ENCODE assay signal across 8 cellular contexts in genomic region chr2:10030798-10031197, GRCh38. TPM values are rescaled to one million over a fixed set of nuclear protein-coding genes. Genes with fewer than 3 reads are reported as not detected.
DNase-seq lines count a peak whose midpoint lies in the region; ATAC-seq and TF ChIP-seq lines count a peak whose summit lies in the region.
"Not testable (repeated sequence)": the region's sequence is repeated elsewhere in the genome, so short reads cannot be mapped to it uniquely, and the experiment has no call there.

No MANE protein-coding gene starts in this region.

- not testable (repeated sequence) for H3K27me3 ChIP-seq in CD8-positive, alpha-beta memory T cell (ENCODE audit: insufficient read depth, low read length, poor library complexity, severe bottlenecking); lower lobe of right lung (ENCODE audit: low read depth); parathyroid adenoma (ENCODE audit: control insufficient read depth, insufficient read depth, low read length); upper lobe of left lung

- 93 to 94% methylated on average over 8 of the region's 8 CpGs for WGBS in upper lobe of left lung, 2 donors

- not testable (repeated sequence) for H3K79me2 ChIP-seq in parathyroid adenoma

- not testable (repeated sequence) for H3K27ac Mint-ChIP-seq in CD8-positive, alpha-beta memory T cell
- H3K27ac Mint-ChIP-seq in central memory CD8-positive, alpha-beta T cell (ENCODE audit: low read depth): peak overlapping the region; percentile 85
- peak overlapping the region in 5 of 6 donors; percentile 49 to 97 (median 67) for H3K27ac Mint-ChIP-seq in naive B cell

- H2AFZ ChIP-seq in parathyroid adenoma: peak overlapping the region; percentile 79

- not testable (repeated sequence) for H3K4me3 Mint-ChIP-seq in CD8-positive, alpha-beta memory T cell; central memory CD8-positive, alpha-beta T cell
- peak overlapping the region; percentile 10 to 91 (median 46) for H3K4me3 Mint-ChIP-seq in naive B cell

- not testable (repeated sequence) for ATAC-seq in central memory CD8-positive, alpha-beta T cell (replicated peaks; ENCODE audit: extremely low read depth, poor library complexity, severe bottlenecking); Right ventricle myocardium superior (ENCODE audit: poor library complexity); lower lobe of right lung; naive B cell (ENCODE audit: low read depth in 2 of 2); upper lobe of left lung (ENCODE audit: low FRiP score in 2 of 2)

- H3K27ac ChIP-seq in CD8-positive, alpha-beta memory T cell (ENCODE audit: low read depth, low read length): peak overlapping the region; percentile 12
- H3K27ac ChIP-seq in lower lobe of right lung (peak overlapping the region; percentile 90), parathyroid adenoma (peak overlapping the region; percentile 33), upper lobe of left lung (peak overlapping the region; percentile 65 to 90 (median 88))

- not testable (repeated sequence) for TF ChIP-seq EP300 in upper lobe of left lung (IDR thresholded peaks at IDR 0.05)

- not testable (repeated sequence) for H3K9me3 Mint-ChIP-seq in CD8-positive, alpha-beta memory T cell; central memory CD8-positive, alpha-beta T cell; naive B cell

- H3K4me1 Mint-ChIP-seq in CD8-positive, alpha-beta memory T cell: peaks cover 32 to 42% (median 38%) of the 10 kb centered on the region in 3 donors
- peaks cover 42% of the 10 kb centered on the region for H3K4me1 Mint-ChIP-seq in central memory CD8-positive, alpha-beta T cell
- peaks cover 40 to 61% (median 59%) of the 10 kb centered on the region in 3 donors for H3K4me1 Mint-ChIP-seq in naive B cell

- peaks cover 27% of the 10 kb centered on the region for H3K4me1 ChIP-seq in CD8-positive, alpha-beta memory T cell (ENCODE audit: insufficient read depth, low read length)
- H3K4me1 ChIP-seq in lower lobe of right lung (peaks cover 49% of the 10 kb centered on the region), parathyroid adenoma (peaks cover 20% of the 10 kb centered on the region), upper lobe of left lung (peaks cover 30 to 46% (median 37%) of the 10 kb centered on the region in 4 donors)

- not testable (repeated sequence) for H3K27me3 Mint-ChIP-seq in CD8-positive, alpha-beta memory T cell; central memory CD8-positive, alpha-beta T cell; naive B cell

- H3K4me2 ChIP-seq in parathyroid adenoma (ENCODE audit: low read length): peak overlapping the region; percentile 8

- intact Hi-C loops in Right ventricle myocardium superior (cut with DNase I); lower lobe of right lung (cut with DNase I): not testable (repeated sequence)

- H3K36me3 Mint-ChIP-seq in CD8-positive, alpha-beta memory T cell; central memory CD8-positive, alpha-beta T cell (ENCODE audit: insufficient read depth); naive B cell: not testable (repeated sequence)

- DNase-seq in CD8-positive, alpha-beta memory T cell; central memory CD8-positive, alpha-beta T cell (ENCODE audit: low spot score in 2 of 2); lower lobe of right lung; naive B cell; upper lobe of left lung: not testable (repeated sequence)
- DNase-seq in NCI-H510A treated with DMSO at 0.1 percent for 48 hours (lab: John Stamatoyannopoulos, UW): peak; percentile 50
- peak; percentile 14 for DNase-seq in Right ventricle myocardium superior

- CTCF ChIA-PET in CD8-positive, alpha-beta memory T cell (lab: Charles Lee): interaction anchor here (1.6 kb wide), 1 partner anchor 47 kb away, joined by 8 read pairs; no protein-coding TSS in a partner anchor

- TF ChIP-seq POLR2A in upper lobe of left lung (IDR thresholded peaks at IDR 0.05): not testable (repeated sequence)

- POLR2A ChIA-PET in CD8-positive, alpha-beta memory T cell (lab: Charles Lee): interaction anchor here (1.4 kb wide), 1 partner anchor 13 kb away, joined by 4 read pairs; the partner anchor contains the start of gene KLF11

- TF ChIP-seq CTCF in lower lobe of right lung (IDR thresholded peaks at IDR 0.05); parathyroid adenoma (IDR thresholded peaks at IDR 0.05); upper lobe of left lung (IDR thresholded peaks at IDR 0.05): not testable (repeated sequence)

- H3K36me3 ChIP-seq in CD8-positive, alpha-beta memory T cell (ENCODE audit: insufficient read depth, low read length); lower lobe of right lung; parathyroid adenoma (ENCODE audit: control insufficient read depth, insufficient read depth, low read length); upper lobe of left lung: not testable (repeated sequence)

- not testable (repeated sequence) for H3K9me3 ChIP-seq in CD8-positive, alpha-beta memory T cell (ENCODE audit: low read length); lower lobe of right lung; parathyroid adenoma (ENCODE audit: control insufficient read depth, low read length); upper lobe of left lung

- not testable (repeated sequence) for H3K4me3 ChIP-seq in CD8-positive, alpha-beta memory T cell (ENCODE audit: low read length); lower lobe of right lung; upper lobe of left lung
- H3K4me3 ChIP-seq in parathyroid adenoma (ENCODE audit: low read depth, low read length): peak overlapping the region; percentile 28

- not testable (repeated sequence) for H3K9ac ChIP-seq in parathyroid adenoma

RNA-seq across cellular contexts. Expression of gene KLF11, which starts 12.6 kb away (rescaled TPM):
- total RNA-seq in CD8-positive, alpha-beta memory T cell: 1 to 10 TPM; 5.8 to 7.5 TPM
- 6.6 TPM for polyA plus RNA-seq in CD8-positive, alpha-beta memory T cell
- total RNA-seq in Right ventricle myocardium superior: 24.4 TPM
- total RNA-seq in lower lobe of right lung: 40.8 TPM
- polyA plus RNA-seq in naive B cell (ENCODE audit: low read depth in 6 of 6): 10 to 100 TPM; 13.8 to 34.0 (median 16.9) TPM
- 10 to 100 TPM; 14.3 to 38.7 (median 23.4) TPM for total RNA-seq in upper lobe of left lung

RNA-seq across cellular contexts. Expression of gene CYS1, which starts 49.4 kb away (rescaled TPM):
- under 1 TPM; 0.09 to 0.20 TPM for total RNA-seq in CD8-positive, alpha-beta memory T cell
- 0.07 TPM for polyA plus RNA-seq in CD8-positive, alpha-beta memory T cell
- total RNA-seq in Right ventricle myocardium superior (3.6 TPM), lower lobe of right lung (2.6 TPM), upper lobe of left lung (1 to 10 TPM; 1.0 to 8.2 (median 5.6) TPM)
- polyA plus RNA-seq in naive B cell (ENCODE audit: low read depth in 6 of 6): not detected

Comparison
In these comparisons a context has a peak if more than half of its experiments do, and no peak if none do; other contexts are left out.
1. H3K27ac ChIP-seq: peak in every context shown above with its lines; median percentile 90 in lower lobe of right lung; 88 in upper lobe of left lung; 33 in parathyroid adenoma; 12 in CD8-positive, alpha-beta memory T cell.